ENCODE assay signal across 28 cellular contexts in the genomic region with DNA sequence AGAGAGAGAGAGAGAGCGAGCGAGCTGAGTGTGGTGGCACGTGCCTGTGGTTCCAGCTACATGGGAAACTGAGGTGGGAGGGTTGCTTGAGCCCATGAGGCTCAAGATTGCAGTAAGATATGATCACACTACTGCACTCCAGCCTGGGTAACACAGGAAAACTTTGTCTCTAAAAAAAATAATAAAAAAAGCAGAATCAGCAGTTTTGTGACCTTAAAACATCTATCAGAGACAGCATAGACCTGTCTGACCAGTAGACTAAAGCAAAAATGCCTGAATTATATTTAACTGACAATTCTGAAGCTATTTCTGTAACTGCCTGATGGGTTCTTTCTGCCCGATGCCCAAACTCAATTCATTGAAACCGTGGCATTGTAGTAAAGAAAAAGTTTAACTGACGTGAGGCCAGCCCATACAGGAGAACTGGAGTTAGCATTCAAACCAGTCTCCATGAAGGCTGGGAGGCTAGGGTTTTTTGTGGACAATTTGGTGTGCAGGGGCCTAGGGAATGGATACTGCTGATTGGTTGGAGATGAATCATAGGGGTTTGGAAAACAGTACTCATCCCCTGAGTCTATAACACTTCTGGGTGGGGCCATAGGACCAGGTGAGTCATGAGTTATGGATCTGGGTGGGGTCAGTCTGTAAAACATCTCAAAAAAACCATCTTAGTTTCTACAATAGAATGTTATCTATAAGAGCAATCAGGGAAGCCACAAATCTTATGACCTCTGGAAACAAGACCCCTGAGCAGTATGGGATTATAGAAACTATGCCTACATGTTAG. TPM values are rescaled to one million over a fixed set of nuclear protein-coding genes. Genes with fewer than 3 reads are reported as not detected.
DNase-seq lines count a peak whose midpoint lies in the region; ATAC-seq and TF ChIP-seq lines count a peak whose summit lies in the region.
"Had no signal": no experiment of that assay in that cellular context is flagged by ENCODE, and none has a peak within 500 bp of the region (broad histone marks: within the 10 kb centered on the region; RNA-seq: fewer than 3 reads in every experiment).

No MANE protein-coding gene starts in this region.

- H3K27me3 ChIP-seq in foreskin keratinocyte, result no peaks in the 10 kb centered on the region
- H3K27me3 ChIP-seq: heart left ventricle, SJSA1, tibial nerve had no signal

- H3K27ac ChIP-seq in foreskin keratinocyte, result peak overlapping the region; percentile 51
- H3K27ac ChIP-seq: epithelial cell of prostate, heart left ventricle, parathyroid adenoma, SJSA1, tibial nerve had no signal

- H3K4me3 Mint-ChIP-seq in activated CD8-positive, alpha-beta T cell treated with anti-CD3 and anti-CD28 coated beads for 36 hours, result no peak overlapping the region
- H3K4me3 Mint-ChIP-seq in activated CD8-positive, alpha-beta T cell treated with anti-CD3 and anti-CD28 coated beads, Interleukin-2, amount 10 ng/mL, durations not matched to agents 7 days and 5 days, result no peak overlapping the region
- H3K4me3 Mint-ChIP-seq in HFFc6, result no peak overlapping the region
- H3K4me3 Mint-ChIP-seq: CD4-positive, alpha-beta memory T cell; nephron progenitor cell had no signal

- ATAC-seq in activated CD8-positive, alpha-beta T cell treated with anti-CD3 and anti-CD28 coated beads for 36 hours, result peak; percentile 47
- no peak for ATAC-seq in activated CD8-positive, alpha-beta T cell treated with anti-CD3 and anti-CD28 coated beads, Interleukin-2, amount 10 ng/mL, durations not matched to agents 7 days and 5 days
- peak; percentile 91 for ATAC-seq in foreskin keratinocyte
- ATAC-seq in GM21360 (IDR thresholded peaks at IDR 0.05; ENCODE audit: unreplicated experiment), result no peak
- no peak for ATAC-seq in HG03280 (IDR thresholded peaks at IDR 0.05; ENCODE audit: unreplicated experiment)
- ATAC-seq: activated CD4-positive, CD25-positive, alpha-beta regulatory T cell treated with anti-CD3 and anti-CD28 coated beads, Interleukin-2, amount 50 U/mL, for 24 hours; heart left ventricle; Panc1 had no signal

- peaks cover 5% of the 10 kb centered on the region for H3K27me3 Mint-ChIP-seq in activated CD8-positive, alpha-beta T cell treated with anti-CD3 and anti-CD28 coated beads for 36 hours
- peaks cover 8% of the 10 kb centered on the region for H3K27me3 Mint-ChIP-seq in activated CD8-positive, alpha-beta T cell treated with anti-CD3 and anti-CD28 coated beads, Interleukin-2, amount 10 ng/mL, durations not matched to agents 7 days and 5 days (ENCODE audit: low read depth)
- H3K27me3 Mint-ChIP-seq in HFFc6 (ENCODE audit: insufficient read depth), result peaks cover 3% of the 10 kb centered on the region

- intact Hi-C loops in activated CD8-positive, alpha-beta T cell treated with anti-CD3 and anti-CD28 coated beads for 36 hours (cut with micrococcal nuclease), result no loop called here

- H3K9me3 Mint-ChIP-seq in activated CD8-positive, alpha-beta T cell treated with anti-CD3 and anti-CD28 coated beads for 36 hours, result no peaks in the 10 kb centered on the region
- H3K9me3 Mint-ChIP-seq in activated CD8-positive, alpha-beta T cell treated with anti-CD3 and anti-CD28 coated beads, Interleukin-2, amount 10 ng/mL, durations not matched to agents 7 days and 5 days (ENCODE audit: insufficient read depth), result no peaks in the 10 kb centered on the region
- H3K9me3 Mint-ChIP-seq in HFFc6, result peaks cover 8% of the 10 kb centered on the region

- peaks cover 3% of the 10 kb centered on the region for H3K4me1 ChIP-seq in foreskin keratinocyte
- H3K4me1 ChIP-seq: heart left ventricle, parathyroid adenoma, SJSA1, tibial nerve had no signal

- H3K36me3 Mint-ChIP-seq in activated CD8-positive, alpha-beta T cell treated with anti-CD3 and anti-CD28 coated beads for 36 hours (ENCODE audit: low read depth), result no peaks in the 10 kb centered on the region
- H3K36me3 Mint-ChIP-seq in activated CD8-positive, alpha-beta T cell treated with anti-CD3 and anti-CD28 coated beads, Interleukin-2, amount 10 ng/mL, durations not matched to agents 7 days and 5 days (ENCODE audit: low read depth), result no peaks in the 10 kb centered on the region
- peaks cover 34% of the 10 kb centered on the region for H3K36me3 Mint-ChIP-seq in HFFc6 (ENCODE audit: low read depth)
- H3K36me3 Mint-ChIP-seq: CD4-positive, alpha-beta memory T cell had no signal

- no peaks in the 10 kb centered on the region for H3K4me1 Mint-ChIP-seq in activated CD8-positive, alpha-beta T cell treated with anti-CD3 and anti-CD28 coated beads for 36 hours (ENCODE audit: low read depth)
- no peaks in the 10 kb centered on the region for H3K4me1 Mint-ChIP-seq in activated CD8-positive, alpha-beta T cell treated with anti-CD3 and anti-CD28 coated beads, Interleukin-2, amount 10 ng/mL, durations not matched to agents 7 days and 5 days (ENCODE audit: low read depth)
- H3K4me1 Mint-ChIP-seq in HFFc6 (ENCODE audit: low read depth), result peaks cover 9% of the 10 kb centered on the region
- H3K4me1 Mint-ChIP-seq: CD4-positive, alpha-beta memory T cell; nephron progenitor cell had no signal

- CTCF ChIA-PET in activated CD8-positive, alpha-beta T cell treated with anti-CD3 and anti-CD28 coated beads for 36 hours (lab: Charles Lee), result no interaction called here
- CTCF ChIA-PET in activated CD8-positive, alpha-beta T cell treated with anti-CD3 and anti-CD28 coated beads, Interleukin-2, amount 10 ng/mL, durations not matched to agents 7 days and 5 days (lab: Charles Lee), result no interaction called here

- POLR2A ChIA-PET in activated CD8-positive, alpha-beta T cell treated with anti-CD3 and anti-CD28 coated beads for 36 hours (lab: Charles Lee), result no interaction called here
- POLR2A ChIA-PET in activated CD8-positive, alpha-beta T cell treated with anti-CD3 and anti-CD28 coated beads, Interleukin-2, amount 10 ng/mL, durations not matched to agents 7 days and 5 days (lab: Charles Lee), result no interaction called here

- no peak overlapping the region for H3K27ac Mint-ChIP-seq in activated CD8-positive, alpha-beta T cell treated with anti-CD3 and anti-CD28 coated beads for 36 hours
- H3K27ac Mint-ChIP-seq in activated CD8-positive, alpha-beta T cell treated with anti-CD3 and anti-CD28 coated beads, Interleukin-2, amount 10 ng/mL, durations not matched to agents 7 days and 5 days, result no peak overlapping the region
- H3K27ac Mint-ChIP-seq in HFFc6, result peak overlapping the region; percentile 27; the same call in 1 of the 2 replicates
- H3K27ac Mint-ChIP-seq: CD4-positive, alpha-beta memory T cell; nephron progenitor cell had no signal

- peak; percentile 7 for DNase-seq in activated CD8-positive, alpha-beta T cell treated with anti-CD3 and anti-CD28 coated beads for 36 hours
- DNase-seq in activated CD8-positive, alpha-beta T cell treated with anti-CD3 and anti-CD28 coated beads, Interleukin-2, amount 10 ng/mL, durations not matched to agents 7 days and 5 days, result no peak
- DNase-seq in HFFc6 (no peak), SW480 (ENCODE audit: low spot score) (peak; percentile 73), foreskin keratinocyte (peak in 1 of 2 donors; percentile 53), NK-92 (lab: John Stamatoyannopoulos, UW; ENCODE audit: unreplicated experiment) (no peak)
- DNase-seq: activated CD8-positive, alpha-beta memory T cell treated with anti-CD3 and anti-CD28 coated beads for 24 hours; activated gamma-delta T cell; activated T-cell treated with anti-CD3 and anti-CD28 coated beads, Interleukin-2, amount 50 U/mL, for 1 hour; CD4-positive, alpha-beta memory T cell; GOT3; heart left ventricle; Karpas-422; NCI-H1048; NCI-H187; NCI-H2171 treated with DMSO at 0.1 percent for 48 hours; NCI-H524 treated with DMSO at 0.1 percent for 48 hours; nephron progenitor cell; stimulated activated CD4-positive, alpha-beta T cell treated with anti-CD3 and anti-CD28 coated beads, Interleukin-1b, Interleukin-23, amount 100 ng/mL, for 48 hours; stimulated activated CD8-positive, alpha-beta memory T cell treated with anti-CD3 and anti-CD28 coated beads, Interleukin-4, amount 100 ng/mL, for 48 hours had no signal

- TF ChIP-seq CTCF in activated CD8-positive, alpha-beta T cell treated with anti-CD3 and anti-CD28 coated beads for 36 hours (IDR thresholded peaks at IDR 0.05), result no peak
- TF ChIP-seq CTCF in HFFc6 (IDR thresholded peaks at IDR 0.05), result no peak
- no peak for TF ChIP-seq CTCF in foreskin keratinocyte (conservative IDR thresholded peaks at IDR 0.05)

RNA-seq across cellular contexts. Expression of a gene that starts 8.0 kb away (rescaled TPM):
- not detected for total RNA-seq in activated CD8-positive, alpha-beta T cell treated with anti-CD3 and anti-CD28 coated beads for 36 hours
- total RNA-seq in activated CD8-positive, alpha-beta T cell treated with anti-CD3 and anti-CD28 coated beads, Interleukin-2, amount 10 ng/mL, durations not matched to agents 7 days and 5 days, result 1 to 10 TPM; 1.0 TPM
- total RNA-seq in HFFc6 (2021; fragmentation: NEBNext Ultra II Directional; extraction: Animal tissue kit (Norgen Biotek cat#: 25700)), result 10 to 100 TPM; 61.7 to 84.5 (median 77.0) TPM
- 15.6 and 17.1 TPM in 2 replicates for total RNA-seq in foreskin keratinocyte
- 2.2 and 2.5 TPM in 2 replicates for polyA plus RNA-seq in foreskin keratinocyte
- total RNA-seq: CD4-positive, alpha-beta memory T cell had no signal
- polyA plus RNA-seq: CD4-positive, alpha-beta memory T cell had no signal

Comparison
In these comparisons a context has a peak if more than half of its experiments do, and no peak if none do; other contexts are left out.
1. ATAC-seq: peak in activated CD8-positive, alpha-beta T cell treated with anti-CD3 and anti-CD28 coated beads for 36 hours (single experiment) and foreskin keratinocyte (single experiment); none in activated CD8-positive, alpha-beta T cell treated with anti-CD3 and anti-CD28 coated beads, Interleukin-2, amount 10 ng/mL, durations not matched to agents 7 days and 5 days (single experiment), GM21360 (single experiment) and HG03280 (single experiment).
2. DNase-seq: peak in activated CD8-positive, alpha-beta T cell treated with anti-CD3 and anti-CD28 coated beads for 36 hours (single experiment) and SW480 (single experiment); none in activated CD8-positive, alpha-beta T cell treated with anti-CD3 and anti-CD28 coated beads, Interleukin-2, amount 10 ng/mL, durations not matched to agents 7 days and 5 days (single experiment), HFFc6 (single experiment) and NK-92 (single experiment).